11 cellular contexts compared by ENCODE assay signal in the genomic region with DNA sequence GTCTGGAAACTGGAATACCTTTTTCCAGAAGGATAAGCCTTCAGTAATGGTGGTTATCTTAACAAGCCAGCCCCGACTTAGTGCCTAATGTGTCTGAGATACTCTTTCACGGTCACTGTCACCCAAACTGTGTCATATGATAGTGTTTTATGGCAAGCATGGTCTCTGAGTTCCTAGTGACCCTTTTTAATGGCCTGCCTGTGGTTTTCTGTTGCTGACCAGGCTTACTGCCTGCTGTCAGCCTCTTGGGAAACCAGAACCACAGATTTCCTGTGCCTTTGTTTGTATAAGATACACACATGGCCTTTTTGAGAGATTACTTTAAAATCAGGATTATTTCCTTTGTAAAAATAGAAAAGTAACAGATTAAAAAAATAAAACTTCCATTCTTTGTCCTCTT. TPM values are rescaled to one million over a fixed set of nuclear protein-coding genes. Genes with fewer than 3 reads are reported as not detected.
A peak's percentile ranks its signal among the peaks of the same experiment; 100 is the strongest.
DNase-seq lines count a peak whose midpoint lies in the region; ATAC-seq lines count a peak whose summit lies in the region.
"Had no signal": no experiment of that assay in that cellular context is flagged by ENCODE, and none has a peak within 500 bp of the region (broad histone marks: within the 10 kb centered on the region; RNA-seq: fewer than 3 reads in every experiment).

No MANE protein-coding gene starts in this region.

- H3K9me3 ChIP-seq in skeletal muscle tissue (ENCODE audit: control insufficient read depth in 3 of 3, low read length in 3 of 3) (no peaks in the 10 kb centered on the region), Karpas-422 (ENCODE audit: low read length) (no peaks in the 10 kb centered on the region)
- H3K9me3 ChIP-seq: pancreas had no signal

- no peak overlapping the region for H3K4me3 ChIP-seq in skeletal muscle tissue (ENCODE audit: low read length in 3 of 3)
- no peak overlapping the region for H3K4me3 ChIP-seq in Karpas-422 (ENCODE audit: low read length)
- H3K4me3 ChIP-seq: pancreas had no signal

- DNase-seq in SIG-M5 treated with dmso at 0.1 percent for 504 hours (lab: John Stamatoyannopoulos, UW; ENCODE audit: unreplicated experiment) (peak; percentile 17), SIG-M5 (lab: John Stamatoyannopoulos, UW) (no peak), OCI-M1 (lab: John Stamatoyannopoulos, UW) (peak; percentile 89), fibroblast of gingiva (ENCODE audit: low read depth) (peak; percentile 42), NCI-H1092 (lab: John Stamatoyannopoulos, UW) (no peak), Karpas-422 (no peak)
- DNase-seq: activated CD4-positive, alpha-beta T cell treated with anti-CD3 and anti-CD28 coated beads, Interleukin-2, amount 50 U/mL, for 1 hour; pancreas had no signal

- H2AFZ ChIP-seq in Karpas-422 (ENCODE audit: low read length), result no peak overlapping the region

- H3K9ac ChIP-seq in skeletal muscle tissue (ENCODE audit: low read depth in 1 of 3, low read length in 3 of 3), result no peak overlapping the region
- no peak overlapping the region for H3K9ac ChIP-seq in Karpas-422 (ENCODE audit: low read length)

- no peak for ATAC-seq in GM19397 (IDR thresholded peaks at IDR 0.05; ENCODE audit: unreplicated experiment)

- no peaks in the 10 kb centered on the region for H4K20me1 ChIP-seq in Karpas-422 (ENCODE audit: insufficient read depth, low read depth, low read length)

- H3K27ac ChIP-seq in skeletal muscle tissue (ENCODE audit: low read depth, low read length) (peak overlapping the region; percentile 18), Karpas-422 (ENCODE audit: low read length) (no peak overlapping the region)
- H3K27ac ChIP-seq: C4-2B, pancreas had no signal

- no peak overlapping the region for H3K4me2 ChIP-seq in Karpas-422 (ENCODE audit: low read depth, low read length, poor library complexity, severe bottlenecking)

- H3K36me3 ChIP-seq in skeletal muscle tissue (ENCODE audit: control insufficient read depth in 3 of 3, insufficient read depth in 3 of 3, low read length in 3 of 3) (peaks cover 3 to 13% (median 6%) of the 10 kb centered on the region in 3 donors), Karpas-422 (ENCODE audit: insufficient read depth, low read length) (peaks cover 45% of the 10 kb centered on the region; the same call in 1 of the 2 replicates)

- no peaks in the 10 kb centered on the region for H3K27me3 ChIP-seq in skeletal muscle tissue (ENCODE audit: control insufficient read depth in 3 of 3, insufficient read depth in 3 of 3, low read length in 3 of 3)
- no peaks in the 10 kb centered on the region for H3K27me3 ChIP-seq in Karpas-422 (ENCODE audit: low read length)
- H3K27me3 ChIP-seq: pancreas had no signal

- H3K4me1 ChIP-seq in skeletal muscle tissue (ENCODE audit: control insufficient read depth in 3 of 3, insufficient read depth in 3 of 3, low read length in 3 of 3) (peaks cover 2 to 11% (median 8%) of the 10 kb centered on the region in 3 donors), Karpas-422 (ENCODE audit: low read length) (peaks cover under 1% of the 10 kb centered on the region)

- H3K9me2 ChIP-seq in Karpas-422 (replicated peaks; ENCODE audit: insufficient read depth, low read length), result no peaks in the 10 kb centered on the region

- peaks cover 10% of the 10 kb centered on the region; the same call in 1 of the 2 replicates for H3K79me2 ChIP-seq in Karpas-422 (ENCODE audit: low read length)

RNA-seq across cellular contexts. Expression of gene HPS3, which starts 22.4 kb away (rescaled TPM):
- 6.3 TPM for total RNA-seq in skeletal muscle tissue
- 38.5 and 62.5 TPM in 2 replicates for total RNA-seq in Karpas-422 (2014; rRNA removed; shearing (Covaris generic); ENCODE audit: low replicate concordance)

Comparison
In these comparisons a context has a peak if more than half of its experiments do, and no peak if none do; other contexts are left out.
1. DNase-seq: peak in SIG-M5 treated with dmso at 0.1 percent for 504 hours (single experiment), OCI-M1 (single experiment) and fibroblast of gingiva (single experiment); none in SIG-M5 (single experiment), NCI-H1092 (single experiment) and Karpas-422 (single experiment).